Comparison of ENCODE assay signal across 8 cellular contexts in the genomic region with DNA sequence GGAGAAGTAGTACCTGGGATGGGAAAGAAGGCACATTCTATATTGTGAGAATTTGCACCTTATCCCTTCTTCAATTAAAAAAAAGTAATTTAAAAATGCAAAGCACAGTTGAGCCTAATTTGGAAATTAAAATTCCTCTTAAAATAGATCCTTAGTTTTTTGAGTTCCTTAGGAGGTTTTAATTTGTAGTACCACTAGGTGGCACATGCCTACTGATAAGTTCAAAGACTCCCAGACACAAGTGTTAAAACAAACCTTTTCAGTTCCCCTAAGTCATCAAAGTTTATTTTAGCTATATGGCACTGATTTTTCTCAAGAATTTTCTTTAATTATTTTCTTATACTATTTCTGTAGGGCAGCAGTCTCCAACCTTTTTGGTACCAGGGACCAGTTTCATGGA.
DNase-seq lines count a peak whose midpoint lies in the region; ATAC-seq, FAIRE-seq and TF ChIP-seq lines count a peak whose summit lies in the region.

No MANE protein-coding gene starts in this region.

- H3K4me1 ChIP-seq in foreskin keratinocyte, result no peaks in the 10 kb centered on the region
- H3K4me1 ChIP-seq in small intestine (ENCODE audit: control insufficient read depth in 2 of 2, insufficient read depth in 1 of 2, low read depth in 1 of 2, low read length in 1 of 2), result no peaks in the 10 kb centered on the region

- no peak overlapping the region for H3K4me3 ChIP-seq in small intestine (ENCODE audit: low read depth in 1 of 2, low read length in 2 of 2)

- H3K27me3 ChIP-seq in foreskin keratinocyte (no peaks in the 10 kb centered on the region), small intestine (ENCODE audit: control insufficient read depth in 2 of 2, insufficient read depth in 2 of 2, low read length in 2 of 2) (no peaks in the 10 kb centered on the region)

- DNase-seq in Ammon's horn (ENCODE audit: low spot score) (peak; percentile 55), HuH-7 (ENCODE audit: low spot score) (peak; percentile 34), SK-N-DZ (ENCODE audit: low spot score) (peak; percentile 64), foreskin keratinocyte (peak; percentile 5 to 29), small intestine (peak; percentile 4), islet precursor cell (no peak)

- H3K27ac ChIP-seq in foreskin keratinocyte (no peak overlapping the region), small intestine (ENCODE audit: low read depth in 1 of 2, low read length in 1 of 2) (no peak overlapping the region)

- no peaks in the 10 kb centered on the region for H3K36me3 ChIP-seq in small intestine (ENCODE audit: control insufficient read depth in 2 of 2, insufficient read depth in 2 of 2, low read length in 2 of 2)

- peak; percentile 76 for ATAC-seq in GM18861 (IDR thresholded peaks at IDR 0.05; ENCODE audit: unreplicated experiment)
- peak; percentile 72 for ATAC-seq in foreskin keratinocyte
- no peak for ATAC-seq in HG02588 (IDR thresholded peaks at IDR 0.05; ENCODE audit: unreplicated experiment)

- no peaks in the 10 kb centered on the region for H3K9me3 ChIP-seq in small intestine (ENCODE audit: control insufficient read depth, low read depth)

- TF ChIP-seq CTCF in foreskin keratinocyte (conservative IDR thresholded peaks at IDR 0.05), result peak; percentile 71

- no peak for FAIRE-seq in small intestine (lab: Jason Lieb, UNC)
